ENCODE assay signal across 1 cellular context in genomic region chr15:67554580-67554979, GRCh38.
TF ChIP-seq lines count a peak whose summit lies in the region.

No MANE protein-coding gene starts in this region.

TF ChIP-seq in HEK293, 187 proteins besides CTCF, POLR2A, EP300 and RAD21 (continued from another document):
- no peak for TF ChIP-seq ZNF513 (tag by site-specific recombination; IDR thresholded peaks at IDR 0.05)
- TF ChIP-seq ZNF202 (tag by site-specific recombination; IDR thresholded peaks at IDR 0.05; ENCODE audit: borderline replicate concordance), result no peak
- TF ChIP-seq TCF7L2 (IDR thresholded peaks at IDR 0.05; ENCODE audit: borderline replicate concordance, low read depth, low read length), result no peak
- TF ChIP-seq, protein P1, sequence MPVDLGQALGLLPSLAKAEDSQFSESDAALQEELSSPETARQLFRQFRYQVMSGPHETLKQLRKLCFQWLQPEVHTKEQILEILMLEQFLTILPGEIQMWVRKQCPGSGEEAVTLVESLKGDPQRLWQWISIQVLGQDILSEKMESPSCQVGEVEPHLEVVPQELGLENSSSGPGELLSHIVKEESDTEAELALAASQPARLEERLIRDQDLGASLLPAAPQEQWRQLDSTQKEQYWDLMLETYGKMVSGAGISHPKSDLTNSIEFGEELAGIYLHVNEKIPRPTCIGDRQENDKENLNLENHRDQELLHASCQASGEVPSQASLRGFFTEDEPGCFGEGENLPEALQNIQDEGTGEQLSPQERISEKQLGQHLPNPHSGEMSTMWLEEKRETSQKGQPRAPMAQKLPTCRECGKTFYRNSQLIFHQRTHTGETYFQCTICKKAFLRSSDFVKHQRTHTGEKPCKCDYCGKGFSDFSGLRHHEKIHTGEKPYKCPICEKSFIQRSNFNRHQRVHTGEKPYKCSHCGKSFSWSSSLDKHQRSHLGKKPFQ (tag by site-specific recombination; IDR thresholded peaks at IDR 0.05), result no peak
- TF ChIP-seq ZNF544 (tag by site-specific recombination; IDR thresholded peaks at IDR 0.05), result no peak
- TF ChIP-seq SCRT2 (tag by site-specific recombination; IDR thresholded peaks at IDR 0.05), result peak; percentile 80
